ENCODE assay signal across 8 cellular contexts in genomic region chr1:221543529-221544120, GRCh38.
DNase-seq lines count a peak whose midpoint lies in the region; ATAC-seq and TF ChIP-seq lines count a peak whose summit lies in the region.

No MANE protein-coding gene starts in this region.

- TF ChIP-seq POLR2A in Peyer's patch (IDR thresholded peaks at IDR 0.05) (no peak), erythroblast (IDR thresholded peaks at IDR 0.05; ENCODE audit: low read length) (no peak)

- no peaks in the 10 kb centered on the region for H3K9me3 ChIP-seq in Peyer's patch

- no peaks in the 10 kb centered on the region for H3K4me1 ChIP-seq in Peyer's patch

- no peaks in the 10 kb centered on the region for H3K27me3 ChIP-seq in Peyer's patch

- H3K4me1 Mint-ChIP-seq in chondrocyte (ENCODE audit: low read depth) (no peaks in the 10 kb centered on the region), nephron (no peaks in the 10 kb centered on the region)

- no peak overlapping the region for H3K4me3 Mint-ChIP-seq in chondrocyte (ENCODE audit: unreplicated experiment)
- no peak overlapping the region for H3K4me3 Mint-ChIP-seq in nephron

- H3K36me3 Mint-ChIP-seq in chondrocyte (ENCODE audit: low read depth) (no peaks in the 10 kb centered on the region), nephron (ENCODE audit: low read depth) (no peaks in the 10 kb centered on the region)

- H3K36me3 ChIP-seq in Peyer's patch, result no peaks in the 10 kb centered on the region

- ATAC-seq in GM21576 (IDR thresholded peaks at IDR 0.05; ENCODE audit: unreplicated experiment), result no peak

- DNase-seq in Daoy (ENCODE audit: low read depth), result peak; percentile 14
- DNase-seq in chondrocyte (ENCODE audit: low spot score), result no peak
- DNase-seq in cerebellar nuclear complex (lab: John Stamatoyannopoulos, UW), result no peak
- no peak for DNase-seq in Peyer's patch
- DNase-seq in erythroblast (lab: John Stamatoyannopoulos, UW), result no peak

- TF ChIP-seq CTCF in LNCAP (IDR thresholded peaks at IDR 0.05) (peak; percentile 88), chondrocyte (IDR thresholded peaks at IDR 0.05) (peak; percentile 84), nephron (IDR thresholded peaks at IDR 0.05; ENCODE audit: unreplicated experiment in 3 of 3) (peak; percentile 48 to 55 (median 52)), Peyer's patch (IDR thresholded peaks at IDR 0.05) (peak in 3 of 6 experiments; percentile 31 to 36 (median 32))

- H3K4me3 ChIP-seq in Peyer's patch, result no peak overlapping the region

- H3K27me3 Mint-ChIP-seq in chondrocyte (ENCODE audit: low read depth), result peaks cover 35% of the 10 kb centered on the region
- peaks cover 4% of the 10 kb centered on the region for H3K27me3 Mint-ChIP-seq in nephron (ENCODE audit: low read depth)

- H3K9me3 Mint-ChIP-seq in chondrocyte (ENCODE audit: low read depth), result peaks cover 5% of the 10 kb centered on the region
- peaks cover 7% of the 10 kb centered on the region for H3K9me3 Mint-ChIP-seq in nephron

- no peak overlapping the region for H3K27ac ChIP-seq in Peyer's patch

- H3K27ac Mint-ChIP-seq in chondrocyte (ENCODE audit: unreplicated experiment) (no peak overlapping the region), nephron (no peak overlapping the region)
